14 cellular contexts compared by ENCODE assay signal in genomic region chr1:12356004-12356890, GRCh38.
A peak's percentile ranks its signal among the peaks of the same experiment; 100 is the strongest.
DNase-seq lines count a peak whose midpoint lies in the region; ATAC-seq and TF ChIP-seq lines count a peak whose summit lies in the region.
"Had no signal": no experiment of that assay in that cellular context is flagged by ENCODE, and none has a peak within 500 bp of the region (broad histone marks: within the 10 kb centered on the region; RNA-seq: fewer than 3 reads in every experiment).

No MANE protein-coding gene starts in this region.

- ATAC-seq in GM18511 (IDR thresholded peaks at IDR 0.05; ENCODE audit: unreplicated experiment) = no peak

- H3K9me3 ChIP-seq in stomach smooth muscle (ENCODE audit: control insufficient read depth in 2 of 2, low read length in 2 of 2) = no peaks in the 10 kb centered on the region

- TF ChIP-seq CTCF in astrocyte of the spinal cord (IDR thresholded peaks at IDR 0.05; ENCODE audit: low read depth, low read length) = no peak

- no peaks in the 10 kb centered on the region for H3K27me3 ChIP-seq in stomach smooth muscle (ENCODE audit: control insufficient read depth in 1 of 2, insufficient read depth in 2 of 2, low read length in 2 of 2)

- DNase-seq in NCI-H1092 treated with DMSO at 0.1 percent for 48 hours (lab: John Stamatoyannopoulos, UW) = peak; percentile 87
- DNase-seq in astrocyte of the spinal cord (ENCODE audit: low read depth, low spot score) = peak; percentile 68
- DNase-seq in left kidney (ENCODE audit: low read depth, low spot score) = peak; percentile 30
- no peak for DNase-seq in NK-92 treated with Interleukin-12 subunit alpha and Interleukin-12 subunit beta, amount 100 ng/mL, for 24 hours (lab: John Stamatoyannopoulos, UW)
- no peak for DNase-seq in EL
- DNase-seq in activated CD4-positive, CD25-positive, alpha-beta regulatory T cell treated with anti-CD3 and anti-CD28 coated beads, Interleukin-2, amount 50 U/mL, for 72 hours = no peak
- DNase-seq: activated CD4-positive, alpha-beta T cell treated with anti-CD3 and anti-CD28 coated beads, Interleukin-2, amount 10 ng/mL, durations not matched to agents 7 days and 5 days; activated effector memory CD4-positive, alpha-beta T cell treated with Interleukin-2 at 50 U/mL for 16 hours; glutamatergic neuron; mammary epithelial cell; NCI-H146; stimulated activated CD4-positive, alpha-beta T cell treated with anti-CD3 and anti-CD28 coated beads, Interleukin-4, amount 100 ng/mL, for 24 hours had no signal

- peaks cover 16% of the 10 kb centered on the region for H3K4me1 ChIP-seq in stomach smooth muscle (ENCODE audit: control insufficient read depth, insufficient read depth, low read length)

- H3K36me3 ChIP-seq in stomach smooth muscle (ENCODE audit: control insufficient read depth in 2 of 2, insufficient read depth in 2 of 2, low read length in 2 of 2) = peaks cover 16 to 18% of the 10 kb centered on the region in 2 donors

- no peak overlapping the region for H3K4me3 ChIP-seq in astrocyte of the spinal cord (ENCODE audit: low read depth, low read length)
- H3K4me3 ChIP-seq in stomach smooth muscle (ENCODE audit: low read length in 2 of 2) = no peak overlapping the region

- in situ Hi-C loops in astrocyte of the spinal cord (cut with HindIII; ENCODE audit: low sequenced_read_pairs) = no loop called here

- no peak overlapping the region for H3K9ac ChIP-seq in stomach smooth muscle (ENCODE audit: low read length in 2 of 2)

- peak overlapping the region; percentile 25 for H3K27ac ChIP-seq in stomach smooth muscle (ENCODE audit: low read length)

Comparison
In these comparisons a context has a peak if more than half of its experiments do, and no peak if none do; other contexts are left out.
1. DNase-seq: peak in NCI-H1092 treated with DMSO at 0.1 percent for 48 hours (single experiment), astrocyte of the spinal cord (single experiment) and left kidney (single experiment); none in NK-92 treated with Interleukin-12 subunit alpha and Interleukin-12 subunit beta, amount 100 ng/mL, for 24 hours (single experiment), EL (single experiment) and activated CD4-positive, CD25-positive, alpha-beta regulatory T cell treated with anti-CD3 and anti-CD28 coated beads, Interleukin-2, amount 50 U/mL, for 72 hours (single experiment).